In the genomic region with DNA sequence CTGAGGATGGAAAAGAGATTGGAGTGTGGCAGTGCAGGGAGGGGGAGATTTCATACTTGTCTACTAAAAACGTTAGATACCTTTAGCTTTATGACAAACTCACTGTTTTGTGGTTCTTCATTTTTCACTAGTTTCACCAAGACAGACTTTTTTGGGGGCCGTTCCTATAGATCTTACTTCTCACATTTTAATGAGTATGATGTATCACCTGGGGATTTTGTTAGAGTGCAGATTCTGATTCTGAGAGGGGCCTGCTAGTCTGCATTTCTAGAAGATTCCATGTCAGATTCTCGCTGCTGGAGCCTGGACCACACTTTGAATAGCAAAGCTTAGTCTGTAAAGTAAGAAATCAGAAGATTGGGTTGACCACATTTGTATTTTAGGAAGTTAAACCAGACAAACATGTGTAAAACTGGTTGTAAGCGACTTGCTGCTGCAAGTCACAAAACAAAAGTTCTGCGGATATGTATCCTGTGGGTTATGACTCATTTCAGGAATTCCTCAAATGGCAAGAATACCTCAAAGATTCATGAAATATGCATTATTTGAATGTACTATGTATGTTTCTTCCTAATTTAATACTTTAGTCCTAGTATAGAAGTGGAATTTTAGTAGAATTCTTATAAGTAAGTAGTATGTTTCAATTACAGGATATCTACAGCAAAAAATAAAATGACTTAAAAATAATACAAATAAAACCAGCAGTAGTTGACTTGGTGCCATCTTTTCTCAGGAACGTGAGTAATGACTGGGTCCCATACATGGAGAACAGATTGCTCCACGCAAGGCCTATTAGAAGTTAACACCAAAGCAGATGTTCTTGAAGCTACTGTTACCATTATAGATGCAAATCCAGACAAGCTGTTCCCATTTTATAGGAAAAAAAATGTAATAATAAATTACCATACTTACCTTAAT, we compare ENCODE assay signal across 9 cellular contexts. TPM values are rescaled to one million over a fixed set of nuclear protein-coding genes. Genes with fewer than 3 reads are reported as not detected.
A peak's percentile ranks its signal among the peaks of the same experiment; 100 is the strongest.
DNase-seq lines count a peak whose midpoint lies in the region; ATAC-seq and TF ChIP-seq lines count a peak whose summit lies in the region.
"Had no signal": no experiment of that assay in that cellular context is flagged by ENCODE, and none has a peak within 500 bp of the region (broad histone marks: within the 10 kb centered on the region; RNA-seq: fewer than 3 reads in every experiment).

No MANE protein-coding gene starts in this region.

- POLR2A ChIA-PET in GM10248 (lab: Yijun Ruan, JAX) = no interaction called here
- POLR2A ChIA-PET in activated CD4-positive, alpha-beta memory T cell treated with anti-CD3 and anti-CD28 coated beads for 36 hours (lab: Charles Lee) = interaction anchor here (0.8 to 2.1 kb wide), 11 partner anchors 15 to 188 kb away, joined by 3 to 8 read pairs (median 4); a partner anchor contains a TSS

- TF ChIP-seq CTCF in GM10248 (IDR thresholded peaks at IDR 0.05; ENCODE audit: control extremely low read depth, extremely low read depth, low read depth, missing control alignments) (no peak), lower lobe of right lung (IDR thresholded peaks at IDR 0.05) (no peak), lower leg skin (IDR thresholded peaks at IDR 0.05) (no peak), suprapubic skin (IDR thresholded peaks at IDR 0.05) (no peak), endothelial cell (IDR thresholded peaks at IDR 0.05; ENCODE audit: unreplicated experiment) (no peak)

- 48 to 49% methylated on average over 7 of the region's 7 CpGs for WGBS in lower leg skin, 2 donors
- 49% methylated on average over 7 of the region's 7 CpGs for WGBS in suprapubic skin

- H3K36me3 ChIP-seq in lower lobe of right lung (no peaks in the 10 kb centered on the region), suprapubic skin (no peaks in the 10 kb centered on the region)

- H3K4me1 ChIP-seq in lower lobe of right lung (peaks cover 6% of the 10 kb centered on the region), suprapubic skin (peaks cover 12% of the 10 kb centered on the region)

- CTCF ChIA-PET in GM10248 (lab: Yijun Ruan, JAX) = interaction anchor here (2.0 kb wide), 1 partner anchor 481 kb away, joined by 6 read pairs; no protein-coding TSS in a partner anchor
- CTCF ChIA-PET in activated CD4-positive, alpha-beta memory T cell treated with anti-CD3 and anti-CD28 coated beads for 36 hours (lab: Charles Lee) = interaction anchor here (1.0 to 1.4 kb wide), 4 partner anchors 35 to 481 kb away, joined by 3 read pairs; no protein-coding TSS in a partner anchor

- H3K27me3 Mint-ChIP-seq in activated CD4-positive, alpha-beta memory T cell treated with anti-CD3 and anti-CD28 coated beads for 36 hours = peaks cover 15% of the 10 kb centered on the region
- peaks cover 15% of the 10 kb centered on the region for H3K27me3 Mint-ChIP-seq in T-helper 17 cell
- no peaks in the 10 kb centered on the region for H3K27me3 Mint-ChIP-seq in endothelial cell (ENCODE audit: unreplicated experiment)

- intact Hi-C loops in activated CD4-positive, alpha-beta memory T cell treated with anti-CD3 and anti-CD28 coated beads for 36 hours (cut with micrococcal nuclease) = loop anchor here (1.0 kb wide), 3 partner anchors 19 to 47 kb away; no protein-coding TSS in a partner anchor
- intact Hi-C loops in lower lobe of right lung (cut with DNase I) (no loop called here), lower leg skin (cut with DNase I; ENCODE audit: low total_unique reads) (no loop called here)

- H3K9me3 ChIP-seq in lower lobe of right lung (no peaks in the 10 kb centered on the region), T-helper 17 cell (ENCODE audit: control insufficient read depth, low read length, poor library complexity, severe bottlenecking) (no peaks in the 10 kb centered on the region), suprapubic skin (no peaks in the 10 kb centered on the region)

- peak overlapping the region; percentile 78 for H3K27ac Mint-ChIP-seq in activated CD4-positive, alpha-beta memory T cell treated with anti-CD3 and anti-CD28 coated beads for 36 hours
- H3K27ac Mint-ChIP-seq in T-helper 17 cell (no peak overlapping the region), endothelial cell (ENCODE audit: unreplicated experiment) (no peak overlapping the region)

- no peaks in the 10 kb centered on the region for H3K9me3 Mint-ChIP-seq in activated CD4-positive, alpha-beta memory T cell treated with anti-CD3 and anti-CD28 coated beads for 36 hours
- no peaks in the 10 kb centered on the region for H3K9me3 Mint-ChIP-seq in endothelial cell (ENCODE audit: unreplicated experiment)

- TF ChIP-seq EP300 in suprapubic skin (IDR thresholded peaks at IDR 0.05) = no peak

- H3K4me3 ChIP-seq in lower lobe of right lung (no peak overlapping the region), lower leg skin (ENCODE audit: low read depth, poor library complexity, severe bottlenecking) (no peak overlapping the region), suprapubic skin (no peak overlapping the region)

- TF ChIP-seq POLR2A in lower leg skin (IDR thresholded peaks at IDR 0.05) = no peak
- TF ChIP-seq POLR2A in suprapubic skin (IDR thresholded peaks at IDR 0.05) = no peak

- no peak overlapping the region for H3K27ac ChIP-seq in lower lobe of right lung
- no peak overlapping the region for H3K27ac ChIP-seq in suprapubic skin

- DNase-seq in GM10248 (ENCODE audit: extremely low spot score) (peak; percentile 42), lower lobe of right lung (no peak), T-helper 17 cell (no peak), lower leg skin (ENCODE audit: low spot score in 2 of 2) (no peak), suprapubic skin (ENCODE audit: low spot score in 2 of 2) (no peak), endothelial cell (ENCODE audit: low spot score) (no peak)
- DNase-seq in activated CD4-positive, alpha-beta memory T cell treated with anti-CD3 and anti-CD28 coated beads for 36 hours = peak; percentile 44
- DNase-seq: H7 had no signal

- peak; percentile 55 for ATAC-seq in HG03066 (IDR thresholded peaks at IDR 0.05; ENCODE audit: low read depth, unreplicated experiment)
- ATAC-seq in lower lobe of right lung = peak; percentile 39 to 43
- no peak for ATAC-seq in T-helper 17 cell

- H3K27me3 ChIP-seq in lower lobe of right lung (ENCODE audit: low read depth) (no peaks in the 10 kb centered on the region), suprapubic skin (no peaks in the 10 kb centered on the region)

- no peaks in the 10 kb centered on the region for H3K36me3 Mint-ChIP-seq in activated CD4-positive, alpha-beta memory T cell treated with anti-CD3 and anti-CD28 coated beads for 36 hours
- H3K36me3 Mint-ChIP-seq in T-helper 17 cell (ENCODE audit: low read depth) (peaks cover 2% of the 10 kb centered on the region), endothelial cell (ENCODE audit: low read depth, unreplicated experiment) (no peaks in the 10 kb centered on the region)

- H3K4me3 Mint-ChIP-seq in activated CD4-positive, alpha-beta memory T cell treated with anti-CD3 and anti-CD28 coated beads for 36 hours = peak overlapping the region; percentile 19
- H3K4me3 Mint-ChIP-seq in T-helper 17 cell = no peak overlapping the region
- no peak overlapping the region for H3K4me3 Mint-ChIP-seq in endothelial cell (ENCODE audit: unreplicated experiment)

- H3K4me1 Mint-ChIP-seq in activated CD4-positive, alpha-beta memory T cell treated with anti-CD3 and anti-CD28 coated beads for 36 hours (ENCODE audit: low read depth) = peaks cover 19% of the 10 kb centered on the region
- peaks cover 7% of the 10 kb centered on the region for H3K4me1 Mint-ChIP-seq in T-helper 17 cell
- peaks cover 4% of the 10 kb centered on the region for H3K4me1 Mint-ChIP-seq in endothelial cell (ENCODE audit: unreplicated experiment)

RNA-seq across cellular contexts. Expression of a gene that starts 27.8 kb away (rescaled TPM):
- 100 to 1,000 TPM; 102 to 104 TPM for total RNA-seq in activated CD4-positive, alpha-beta memory T cell treated with anti-CD3 and anti-CD28 coated beads for 36 hours
- total RNA-seq in lower lobe of right lung (25.7 TPM), T-helper 17 cell (10 to 100 TPM; 20.1 to 22.1 TPM), lower leg skin (10 to 100 TPM; 23.5 to 42.5 (median 37.6) TPM), suprapubic skin (10 to 100 TPM; 28.0 to 58.5 (median 37.8) TPM), endothelial cell (ENCODE audit: unreplicated experiment) (9.6 TPM)

RNA-seq across cellular contexts. Expression of a gene that starts 34.1 kb away (rescaled TPM):
- 10 to 100 TPM; 38.8 to 40.9 TPM for total RNA-seq in activated CD4-positive, alpha-beta memory T cell treated with anti-CD3 and anti-CD28 coated beads for 36 hours
- total RNA-seq in lower lobe of right lung = 17.3 TPM
- 10 to 100 TPM; 15.2 to 17.2 TPM for total RNA-seq in T-helper 17 cell
- total RNA-seq in lower leg skin = 10 to 100 TPM; 30.7 to 54.4 (median 32.4) TPM
- total RNA-seq in suprapubic skin = 10 to 100 TPM; 26.0 to 61.0 (median 31.0) TPM
- 14.4 TPM for total RNA-seq in endothelial cell (ENCODE audit: unreplicated experiment)

Comparison
In these comparisons a context has a peak if more than half of its experiments do, and no peak if none do; other contexts are left out.
1. DNase-seq: peak in GM10248 (single experiment) and activated CD4-positive, alpha-beta memory T cell treated with anti-CD3 and anti-CD28 coated beads for 36 hours (single experiment); none in lower lobe of right lung (single experiment), T-helper 17 cell (0 of 3), lower leg skin (0 of 2), suprapubic skin (0 of 2) and endothelial cell (single experiment).